7 cellular contexts compared by ENCODE assay signal in genomic region chr10:14285941-14286555, GRCh38. TPM values are rescaled to one million over a fixed set of nuclear protein-coding genes. Genes with fewer than 3 reads are reported as not detected.
"Had no signal": no experiment of that assay in that cellular context is flagged by ENCODE, and none has a peak within 500 bp of the region (broad histone marks: within the 10 kb centered on the region; RNA-seq: fewer than 3 reads in every experiment).

No MANE protein-coding gene starts in this region.

- H3K9ac ChIP-seq: GM23248 had no signal

- H3K4me3 ChIP-seq: GM23248, HAP-1, K562 had no signal

- DNase-seq: GM23248, GOT3, H7, IMR-90 had no signal

- H3K9me3 ChIP-seq: HAP-1 had no signal

- H2AFZ ChIP-seq: GM23248 had no signal

- H3K4me1 ChIP-seq: HAP-1 had no signal

- H3K36me3 ChIP-seq: HAP-1 had no signal

- H3K27ac ChIP-seq: GM23248 had no signal

RNA-seq across cellular contexts. Expression of gene FRMD4A, which starts 44.7 kb away (rescaled TPM):
- total RNA-seq: HT-29 had no signal
